Comparison of ENCODE assay signal across 8 cellular contexts in genomic region chr1:39788758-39789570, GRCh38. TPM values are rescaled to one million over a fixed set of nuclear protein-coding genes. Genes with fewer than 3 reads are reported as not detected.
DNase-seq lines count a peak whose midpoint lies in the region; ATAC-seq and TF ChIP-seq lines count a peak whose summit lies in the region.

Gene BMP8B, minus strand, starts transcription at chr1:39788865. Its CDS starts 380 bp downstream, at chr1:39788485.

- peak within 1 kb of the TSS; percentile 65 for H3K4me3 Mint-ChIP-seq in endothelial cell (ENCODE audit: unreplicated experiment)

- H3K27me3 ChIP-seq in muscle layer of duodenum (ENCODE audit: low read depth, low read length) (peaks cover 7% of the 10 kb centered on the region), stomach (peaks cover 0 to 47% (median 23%) of the 10 kb centered on the region in 3 donors)

- WGBS in stomach, 5 donors = 1 to 3% (median 2%) methylated on average over 22 to 91 of the region's 91 CpGs

- TF ChIP-seq CTCF in GM10248 (IDR thresholded peaks at IDR 0.05; ENCODE audit: control extremely low read depth, extremely low read depth, low read depth, missing control alignments) (peak; percentile 11), endothelial cell (IDR thresholded peaks at IDR 0.05; ENCODE audit: unreplicated experiment) (no peak), stomach (IDR thresholded peaks at IDR 0.05) (no peak)

- H3K9me3 Mint-ChIP-seq in endothelial cell (ENCODE audit: unreplicated experiment) = no peaks in the 10 kb centered on the region

- DNase-seq in GM10248 (ENCODE audit: extremely low spot score) = peak; percentile 84
- DNase-seq in NCI-H446 treated with DMSO at 0.1 percent for 48 hours (lab: John Stamatoyannopoulos, UW) = peak; percentile 20
- peak; percentile 45 to 62 for DNase-seq in activated CD4-positive, alpha-beta T cell treated with anti-CD3 and anti-CD28 coated beads, Interleukin-2, amount 50 U/mL, for 48 hours
- DNase-seq in endothelial cell (ENCODE audit: low spot score) = peak; percentile 38
- DNase-seq in stomach = peak; percentile 73

- H3K27ac ChIP-seq in muscle layer of duodenum (ENCODE audit: low read length) (no peak within 1 kb of the TSS), stomach (peak within 1 kb of the TSS in 4 of 5 donors; percentile 67 to 82 (median 76))

- no peak for TF ChIP-seq POLR2A in stomach (IDR thresholded peaks at IDR 0.05)

- peaks cover 0 to 12% of the 10 kb centered on the region in 2 donors for H3K4me1 ChIP-seq in muscle layer of duodenum (ENCODE audit: control insufficient read depth in 1 of 2, insufficient read depth in 2 of 2, low read length in 2 of 2)
- peaks cover 13 to 22% (median 18%) of the 10 kb centered on the region in 4 donors for H3K4me1 ChIP-seq in stomach

- ATAC-seq in HG02870 (IDR thresholded peaks at IDR 0.05; ENCODE audit: unreplicated experiment) = peak; percentile 42
- ATAC-seq in GM18858 (IDR thresholded peaks at IDR 0.05; ENCODE audit: unreplicated experiment) = no peak

- intact Hi-C loops in stomach (cut with DNase I; ENCODE audit: low total_unique reads) = no loop called here

- CTCF ChIA-PET in GM10248 (lab: Yijun Ruan, JAX) = interaction anchor here (1.2 to 2.8 kb wide), 3 partner anchors 9 to 243 kb away, joined by 3 to 27 read pairs (median 5); no protein-coding TSS in a partner anchor

- H3K4me3 ChIP-seq in muscle layer of duodenum (ENCODE audit: low read depth in 1 of 2, low read length in 2 of 2) (peak within 1 kb of the TSS; percentile 16 to 60), stomach (peak within 1 kb of the TSS; percentile 57 to 74 (median 67))

- POLR2A ChIA-PET in GM10248 (lab: Yijun Ruan, JAX) = interaction anchor here (0.7 kb wide), 1 partner anchor 52 kb away, joined by 4 read pairs; no protein-coding TSS in a partner anchor

- no peak within 1 kb of the TSS for H3K27ac Mint-ChIP-seq in endothelial cell (ENCODE audit: unreplicated experiment)

- peaks cover 22% of the 10 kb centered on the region for H3K27me3 Mint-ChIP-seq in endothelial cell (ENCODE audit: unreplicated experiment)

- H3K36me3 ChIP-seq in muscle layer of duodenum (ENCODE audit: control insufficient read depth in 1 of 2, insufficient read depth in 2 of 2, low read length in 2 of 2) (no peaks in the 10 kb centered on the region), stomach (no peaks in the 10 kb centered on the region)

- TF ChIP-seq EP300 in stomach (IDR thresholded peaks at IDR 0.05) = no peak

- H3K9me3 ChIP-seq in muscle layer of duodenum (ENCODE audit: control insufficient read depth in 1 of 2, low read length in 2 of 2) = no peaks in the 10 kb centered on the region
- no peaks in the 10 kb centered on the region for H3K9me3 ChIP-seq in stomach

- no peaks in the 10 kb centered on the region for H3K36me3 Mint-ChIP-seq in endothelial cell (ENCODE audit: low read depth, unreplicated experiment)

- peaks cover 10% of the 10 kb centered on the region for H3K4me1 Mint-ChIP-seq in endothelial cell (ENCODE audit: unreplicated experiment)

RNA-seq across cellular contexts. Expression of gene BMP8B, which starts in this region (rescaled TPM):
- 0.10 TPM for total RNA-seq in endothelial cell (ENCODE audit: unreplicated experiment)
- total RNA-seq in stomach = 1 to 10 TPM in 3 of 5 donors, under 1 TPM in 1, not detected in 1; 0.14 to 5.2 (median 1.6) TPM
- under 1 TPM; 0.31 to 0.68 (median 0.37) TPM for polyA plus RNA-seq in stomach

Comparison
In these comparisons a context has a peak if more than half of its experiments do, and no peak if none do; other contexts are left out.
1. Peak in DNase-seq in endothelial cell; RNA of the gene not detected or under 1 TPM.
2. DNase-seq: peak in every context shown above with its lines; median percentile 84 in GM10248; 73 in stomach; 54 in activated CD4-positive, alpha-beta T cell treated with anti-CD3 and anti-CD28 coated beads, Interleukin-2, amount 50 U/mL, for 48 hours; 38 in endothelial cell; 20 in NCI-H446 treated with DMSO at 0.1 percent for 48 hours.